ENCODE assay signal across 2 cellular contexts in genomic region chr22:18972591-18972990, GRCh38. TPM values are rescaled to one million over a fixed set of nuclear protein-coding genes. Genes with fewer than 3 reads are reported as not detected.
"Had no signal": no experiment of that assay in that cellular context is flagged by ENCODE, and none has a peak within 500 bp of the region (broad histone marks: within the 10 kb centered on the region; RNA-seq: fewer than 3 reads in every experiment).

No MANE protein-coding gene starts in this region.

RNA-seq across cellular contexts. Expression of gene PRODH, which starts 36.5 kb away (rescaled TPM):
- total RNA-seq: M059J, SJSA1 had no signal
